1 cellular context compared by ENCODE assay signal in the genomic region with DNA sequence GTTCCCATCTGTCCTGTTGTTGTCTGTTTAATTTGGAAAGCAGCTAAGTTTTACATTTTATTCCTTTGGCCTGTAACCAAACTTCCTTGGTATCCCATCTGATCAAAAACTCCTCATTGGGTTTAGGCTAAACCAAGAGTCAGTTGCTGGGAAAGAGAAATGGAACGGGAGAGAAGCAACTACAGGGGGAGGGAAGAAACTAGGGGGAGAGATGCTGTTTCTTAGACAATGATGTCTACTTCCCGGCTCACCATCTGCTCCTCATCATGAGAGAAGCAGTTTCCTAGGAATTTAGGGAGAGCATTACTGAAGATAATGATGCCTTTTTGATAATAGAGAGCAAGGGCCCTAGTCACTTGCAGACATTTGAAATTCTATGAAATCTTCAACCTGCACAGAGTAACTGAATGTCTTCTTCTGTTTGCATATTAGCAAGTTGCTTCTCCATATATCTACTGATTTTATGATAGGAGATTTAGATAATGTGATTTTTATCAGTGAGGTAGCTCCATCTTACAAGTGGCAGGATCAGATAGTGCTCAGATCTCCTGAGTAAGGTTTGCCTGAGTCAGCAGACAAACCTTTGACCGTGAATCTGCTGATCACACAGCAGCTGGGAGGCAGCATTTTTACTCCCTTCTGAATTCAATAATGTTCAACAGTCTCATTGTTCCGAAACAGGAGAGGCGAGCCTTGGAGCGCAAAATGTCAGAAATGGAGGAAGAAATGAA.
TF ChIP-seq lines count a peak whose summit lies in the region.

No MANE protein-coding gene starts in this region.

TF ChIP-seq in IMR-90, 13 proteins besides CTCF, POLR2A, EP300 and RAD21:
- no peak for TF ChIP-seq ELK1 (IDR thresholded peaks at IDR 0.05; ENCODE audit: borderline replicate concordance, low read depth, low read length)
- TF ChIP-seq MAFK (IDR thresholded peaks at IDR 0.05; ENCODE audit: low read depth, low read length) = peak; percentile 84
- no peak for TF ChIP-seq NFE2L2 (IDR thresholded peaks at IDR 0.05; ENCODE audit: low read depth, low read length)
- TF ChIP-seq CHD1 (IDR thresholded peaks at IDR 0.05; ENCODE audit: low read depth, low read length) = no peak
- TF ChIP-seq RFX5 (IDR thresholded peaks at IDR 0.05; ENCODE audit: low read depth, low read length) = no peak
- no peak for TF ChIP-seq USF2 (IDR thresholded peaks at IDR 0.05; ENCODE audit: low read depth, low read length)
- TF ChIP-seq FOS (IDR thresholded peaks at IDR 0.05; ENCODE audit: low read depth, low read length) = no peak
